Comparison of ENCODE assay signal across 30 cellular contexts in the genomic region with DNA sequence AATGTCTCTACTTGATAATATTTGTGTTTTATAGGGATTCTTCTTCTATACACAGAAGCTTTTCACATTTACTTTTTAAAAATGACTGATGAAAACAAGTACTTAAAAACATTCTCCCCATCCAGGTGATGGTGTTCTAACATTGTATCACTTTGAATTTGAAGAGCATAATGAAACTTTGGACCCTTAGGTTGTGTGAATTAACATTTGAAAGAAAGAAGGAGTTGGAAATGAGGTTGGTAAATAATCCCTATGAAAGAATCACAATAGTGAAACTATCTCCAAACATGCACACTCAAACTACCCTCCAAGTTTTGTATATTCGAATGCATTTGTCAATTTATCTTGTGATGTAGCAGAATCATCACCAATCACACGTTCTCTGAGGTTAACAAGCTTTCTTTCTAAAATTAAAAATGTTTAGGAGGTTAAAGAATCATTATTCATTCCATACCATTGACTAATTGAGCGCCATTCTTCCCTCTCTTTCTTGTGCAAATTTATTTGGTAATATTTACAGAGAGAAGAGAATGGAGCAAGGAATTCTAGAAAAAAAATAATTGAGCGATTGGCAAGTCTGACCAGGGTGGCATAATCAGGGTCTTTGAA.
"Had no signal": no experiment of that assay in that cellular context is flagged by ENCODE, and none has a peak within 500 bp of the region (broad histone marks: within the 10 kb centered on the region; RNA-seq: fewer than 3 reads in every experiment).

No MANE protein-coding gene starts in this region.

- H3K27ac ChIP-seq: PC-9 had no signal

- H3K4me3 ChIP-seq: PC-9 had no signal

- H3K4me1 Mint-ChIP-seq: activated CD4-positive, alpha-beta memory T cell treated with anti-CD3 and anti-CD28 coated beads, Interleukin-2, amount 10 ng/mL, durations not matched to agents 7 days and 5 days; activated CD4-positive, alpha-beta T cell treated with anti-CD3 and anti-CD28 coated beads for 36 hours; activated CD8-positive, alpha-beta memory T cell treated with anti-CD3 and anti-CD28 coated beads, Interleukin-2, amount 10 ng/mL, durations not matched to agents 7 days and 5 days; activated naive CD4-positive, alpha-beta T cell treated with anti-CD3 and anti-CD28 coated beads, Interleukin-2, amount 50 U/mL, for 24 hours; activated naive CD8-positive, alpha-beta T cell treated with anti-CD3 and anti-CD28 coated beads, Interleukin-2, amount 10 ng/mL, durations not matched to agents 7 days and 5 days; activated T-helper 17 cell treated with anti-CD3 and anti-CD28 coated beads, Interleukin-2, amount 50 U/mL, for 72 hours had no signal

- DNase-seq: activated CD4-positive, alpha-beta memory T cell treated with anti-CD3 and anti-CD28 coated beads, Interleukin-2, amount 10 ng/mL, durations not matched to agents 7 days and 5 days; activated CD4-positive, alpha-beta T cell treated with anti-CD3 and anti-CD28 coated beads for 36 hours; activated CD4-positive, alpha-beta T cell treated with anti-CD3 and anti-CD28 coated beads, Interleukin-2, amount 50 U/mL, for 1 hour; activated CD8-positive, alpha-beta memory T cell treated with anti-CD3 and anti-CD28 coated beads for 24 hours; activated CD8-positive, alpha-beta memory T cell treated with anti-CD3 and anti-CD28 coated beads, Interleukin-2, amount 10 ng/mL, durations not matched to agents 7 days and 5 days; activated CD8-positive, alpha-beta memory T cell treated with anti-CD3 and anti-CD28 coated beads, Interleukin-2, amount 50 U/mL, for 48 hours; activated gamma-delta T cell; activated naive CD4-positive, alpha-beta T cell treated with Interleukin-2 at 50 U/mL for 16 hours; activated naive CD8-positive, alpha-beta T cell treated with anti-CD3 and anti-CD28 coated beads, Interleukin-2, amount 10 ng/mL, durations not matched to agents 7 days and 5 days; activated T-cell treated with anti-CD3 and anti-CD28 coated beads, Interleukin-2, amount 50 U/mL, for 72 hours; caudate nucleus; cerebellar nuclear complex; Karpas-422; KBM-7; NCI-H1105 treated with DMSO at 0.1 percent for 48 hours; NCI-H1436; NCI-H1694; NCI-H1930; NCI-H2081 treated with DMSO at 0.1 percent for 48 hours; NCI-H226; NCI-H446 treated with DMSO at 0.1 percent for 48 hours; NCI-H524; PC-9; Right ventricle myocardium superior had no signal

- H3K36me3 Mint-ChIP-seq: activated CD8-positive, alpha-beta memory T cell treated with anti-CD3 and anti-CD28 coated beads, Interleukin-2, amount 10 ng/mL, durations not matched to agents 7 days and 5 days; activated naive CD4-positive, alpha-beta T cell treated with anti-CD3 and anti-CD28 coated beads, Interleukin-2, amount 50 U/mL, for 24 hours; activated naive CD8-positive, alpha-beta T cell treated with anti-CD3 and anti-CD28 coated beads, Interleukin-2, amount 10 ng/mL, durations not matched to agents 7 days and 5 days; brain had no signal

- FAIRE-seq: bronchial epithelial cell, RCC 7860, TTC549 had no signal

- H3K9me3 Mint-ChIP-seq: activated naive CD4-positive, alpha-beta T cell treated with anti-CD3 and anti-CD28 coated beads, Interleukin-2, amount 50 U/mL, for 24 hours; activated naive CD8-positive, alpha-beta T cell treated with anti-CD3 and anti-CD28 coated beads, Interleukin-2, amount 10 ng/mL, durations not matched to agents 7 days and 5 days; brain had no signal

- H3K27me3 Mint-ChIP-seq: activated CD4-positive, alpha-beta memory T cell treated with anti-CD3 and anti-CD28 coated beads, Interleukin-2, amount 10 ng/mL, durations not matched to agents 7 days and 5 days; activated CD4-positive, alpha-beta T cell treated with anti-CD3 and anti-CD28 coated beads for 36 hours; activated CD8-positive, alpha-beta memory T cell treated with anti-CD3 and anti-CD28 coated beads, Interleukin-2, amount 10 ng/mL, durations not matched to agents 7 days and 5 days; activated naive CD4-positive, alpha-beta T cell treated with anti-CD3 and anti-CD28 coated beads, Interleukin-2, amount 50 U/mL, for 24 hours; activated naive CD8-positive, alpha-beta T cell treated with anti-CD3 and anti-CD28 coated beads, Interleukin-2, amount 10 ng/mL, durations not matched to agents 7 days and 5 days; activated T-helper 17 cell treated with anti-CD3 and anti-CD28 coated beads, Interleukin-2, amount 50 U/mL, for 72 hours had no signal

- H3K4me2 ChIP-seq: PC-9 had no signal

- H3K4me3 Mint-ChIP-seq: activated CD4-positive, alpha-beta memory T cell treated with anti-CD3 and anti-CD28 coated beads, Interleukin-2, amount 10 ng/mL, durations not matched to agents 7 days and 5 days; activated CD4-positive, alpha-beta T cell treated with anti-CD3 and anti-CD28 coated beads for 36 hours; activated CD8-positive, alpha-beta memory T cell treated with anti-CD3 and anti-CD28 coated beads, Interleukin-2, amount 10 ng/mL, durations not matched to agents 7 days and 5 days; activated naive CD4-positive, alpha-beta T cell treated with anti-CD3 and anti-CD28 coated beads, Interleukin-2, amount 50 U/mL, for 24 hours; activated naive CD8-positive, alpha-beta T cell treated with anti-CD3 and anti-CD28 coated beads, Interleukin-2, amount 10 ng/mL, durations not matched to agents 7 days and 5 days; activated T-cell treated with anti-CD3 and anti-CD28 coated beads, Interleukin-2, amount 50 U/mL, for 72 hours; activated T-helper 17 cell treated with anti-CD3 and anti-CD28 coated beads, Interleukin-2, amount 50 U/mL, for 72 hours; brain had no signal

- H3K27ac Mint-ChIP-seq: activated CD4-positive, alpha-beta memory T cell treated with anti-CD3 and anti-CD28 coated beads, Interleukin-2, amount 10 ng/mL, durations not matched to agents 7 days and 5 days; activated CD4-positive, alpha-beta T cell treated with anti-CD3 and anti-CD28 coated beads for 36 hours; activated CD8-positive, alpha-beta memory T cell treated with anti-CD3 and anti-CD28 coated beads, Interleukin-2, amount 10 ng/mL, durations not matched to agents 7 days and 5 days; activated naive CD4-positive, alpha-beta T cell treated with anti-CD3 and anti-CD28 coated beads, Interleukin-2, amount 50 U/mL, for 24 hours; activated naive CD8-positive, alpha-beta T cell treated with anti-CD3 and anti-CD28 coated beads, Interleukin-2, amount 10 ng/mL, durations not matched to agents 7 days and 5 days; activated T-cell treated with anti-CD3 and anti-CD28 coated beads, Interleukin-2, amount 50 U/mL, for 72 hours; activated T-helper 17 cell treated with anti-CD3 and anti-CD28 coated beads, Interleukin-2, amount 50 U/mL, for 72 hours; brain had no signal

- H2AFZ ChIP-seq: PC-9 had no signal
